In the genomic region with DNA sequence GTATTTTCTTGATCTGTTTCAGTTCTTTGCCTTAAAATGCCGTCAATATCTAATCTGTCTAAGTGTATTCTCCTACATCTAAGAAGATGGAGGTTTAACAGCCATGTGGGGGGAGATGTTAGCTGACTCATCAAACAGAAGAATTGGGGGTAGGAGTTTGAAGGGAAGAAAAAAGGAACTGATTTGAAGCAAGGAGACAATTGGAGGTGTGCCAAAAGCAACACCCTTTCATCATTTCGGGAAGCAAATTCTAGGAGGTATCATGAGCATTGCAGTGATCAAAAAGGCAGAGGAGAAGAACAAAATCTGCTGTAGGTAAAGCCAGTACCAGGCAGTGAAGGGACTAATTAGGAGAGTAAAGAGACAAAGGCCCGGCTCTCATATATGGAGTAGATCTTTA, we compare ENCODE assay signal across 1 cellular context.
A peak's percentile ranks its signal among the peaks of the same experiment; 100 is the strongest.
TF ChIP-seq lines count a peak whose summit lies in the region.

No MANE protein-coding gene starts in this region.

TF ChIP-seq in HepG2, 621 proteins besides CTCF, POLR2A, EP300 and RAD21:
- no peak for TF ChIP-seq IRF9 (CRISPR knock-in tag; IDR thresholded peaks at IDR 0.05; ENCODE audit: borderline replicate concordance)
- no peak for TF ChIP-seq SP2 (CRISPR knock-in tag; IDR thresholded peaks at IDR 0.05)
- TF ChIP-seq MLLT10 (CRISPR knock-in tag; IDR thresholded peaks at IDR 0.05) = no peak
- peak in 1 of 2 experiments; percentile 21; a peak in 1 of 4 replicates for TF ChIP-seq MAFK (conservative IDR thresholded peaks at IDR 0.05 in 1 of 2, IDR thresholded peaks at IDR 0.05 in 1 of 2; ENCODE audit: low read length in 2 of 2)
